In the genomic region with DNA sequence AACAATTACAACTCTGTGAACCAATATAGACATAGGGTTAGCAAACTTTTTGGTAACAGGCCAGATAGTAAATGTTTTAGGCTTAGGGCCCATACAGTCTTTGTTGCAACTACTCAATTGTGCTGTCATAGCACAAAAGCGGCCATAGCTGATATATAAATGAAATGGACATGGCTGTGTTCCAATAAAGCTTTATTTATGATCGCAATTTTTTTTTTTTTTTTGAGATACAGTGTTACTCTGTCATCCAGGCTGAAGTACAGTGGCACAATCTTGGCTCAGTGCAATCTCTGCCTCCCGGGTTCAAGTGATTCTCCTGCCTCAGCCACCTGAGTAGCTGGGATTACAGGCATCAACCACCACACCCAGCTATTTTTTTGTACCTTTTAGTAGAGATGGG, we compare ENCODE assay signal across 18 cellular contexts. TPM values are rescaled to one million over a fixed set of nuclear protein-coding genes. Genes with fewer than 3 reads are reported as not detected.
A peak's percentile ranks its signal among the peaks of the same experiment; 100 is the strongest.
DNase-seq lines count a peak whose midpoint lies in the region; ATAC-seq, FAIRE-seq and TF ChIP-seq lines count a peak whose summit lies in the region.
"Had no signal": no experiment of that assay in that cellular context is flagged by ENCODE, and none has a peak within 500 bp of the region (broad histone marks: within the 10 kb centered on the region; RNA-seq: fewer than 3 reads in every experiment).

No MANE protein-coding gene starts in this region.

- in situ Hi-C loops in GM12878 (cut with MboI): no loop called here

- TF ChIP-seq POLR2A in A549 (IDR thresholded peaks at IDR 0.05; ENCODE audit: low read length) (no peak), GM12878 (IDR thresholded peaks at IDR 0.05; ENCODE audit: low read depth, low read length) (no peak)

- no peak for ATAC-seq in A549
- ATAC-seq in GM12878: no peak
- ATAC-seq: HepG2 had no signal

- H3K9me3 ChIP-seq in A549: no peaks in the 10 kb centered on the region
- H3K9me3 ChIP-seq in Karpas-422 (ENCODE audit: low read length): no peaks in the 10 kb centered on the region
- no peaks in the 10 kb centered on the region for H3K9me3 ChIP-seq in GM12878 (replicated peaks; ENCODE audit: control insufficient read depth, insufficient read depth, low read length)
- no peaks in the 10 kb centered on the region for H3K9me3 ChIP-seq in neutrophil
- H3K9me3 ChIP-seq: BE2C had no signal

- H3K27ac ChIP-seq in A549 (no peak overlapping the region), Karpas-422 (ENCODE audit: low read length) (no peak overlapping the region), GM12878 (ENCODE audit: control insufficient read depth, insufficient read depth) (no peak overlapping the region), neutrophil (peak overlapping the region; percentile 95)
- H3K27ac ChIP-seq: C4-2B had no signal

- POLR2A ChIA-PET in A549 (lab: Yijun Ruan, JAX): no interaction called here
- POLR2A ChIA-PET in GM12878 (lab: Charles Lee): no interaction called here

- TF ChIP-seq CTCF in A549 (IDR thresholded peaks at IDR 0.05): no peak
- TF ChIP-seq CTCF in GM12878 (IDR thresholded peaks at IDR 0.05 in 2 of 3, conservative IDR thresholded peaks at IDR 0.05 in 1 of 3; ENCODE audit: control insufficient read depth in 2 of 3, extremely low read depth in 1 of 3, insufficient read depth in 1 of 3, low read depth in 3 of 3, low read length in 3 of 3): no peak
- no peak for TF ChIP-seq CTCF in neutrophil (IDR thresholded peaks at IDR 0.05)
- no peak for TF ChIP-seq CTCF in glutamatergic neuron (IDR thresholded peaks at IDR 0.05; ENCODE audit: partially characterized antibody, unreplicated experiment)

- no TSS peak for BruUV-seq in GM12878 (replicated peaks; lab: Mats Ljungman, UMichigan)

- H3K4me3 ChIP-seq in A549 (no peak overlapping the region), Karpas-422 (ENCODE audit: low read length) (no peak overlapping the region), GM12878 (no peak overlapping the region), neutrophil (ENCODE audit: low read depth in 1 of 2, low read length in 1 of 2) (no peak overlapping the region)

- H3K4me2 ChIP-seq in A549: no peak overlapping the region
- peak overlapping the region; percentile 41 for H3K4me2 ChIP-seq in Karpas-422 (ENCODE audit: low read depth, low read length, poor library complexity, severe bottlenecking)
- no peak overlapping the region for H3K4me2 ChIP-seq in GM12878 (ENCODE audit: control insufficient read depth, insufficient read depth)

- DNase-seq in A549 (ENCODE audit: low read depth in 1 of 2, low spot score in 1 of 2): no peak
- no peak for DNase-seq in Karpas-422
- no peak for DNase-seq in GM12878 (ENCODE audit: low read depth, low spot score)
- no peak for DNase-seq in glutamatergic neuron
- no peak for DNase-seq in activated naive CD4-positive, alpha-beta T cell treated with Interleukin-2 at 50 U/mL for 16 hours
- DNase-seq in NCI-H1694 (lab: John Stamatoyannopoulos, UW): no peak
- DNase-seq: BE2C; CD4-positive, alpha-beta memory T cell; DMS79; EL; HCEC 1CT; HFFc6 had no signal

- CTCF ChIA-PET in A549 (lab: Yijun Ruan, JAX) (interaction anchor here (0.6 kb wide), 1 partner anchor 632 kb away, joined by 5 read pairs; no protein-coding TSS in a partner anchor), GM12878 (lab: Yijun Ruan, JAX) (no interaction called here)

- H3K27me3 ChIP-seq in Karpas-422 (ENCODE audit: low read length) (no peaks in the 10 kb centered on the region), GM12878 (replicated peaks in 1 of 2; ENCODE audit: control insufficient read depth in 2 of 2, insufficient read depth in 2 of 2, low read length in 1 of 2) (no peaks in the 10 kb centered on the region), neutrophil (no peaks in the 10 kb centered on the region)
- H3K27me3 ChIP-seq: BE2C had no signal

- H2AFZ ChIP-seq in Karpas-422 (ENCODE audit: low read length) (no peak overlapping the region), GM12878 (ENCODE audit: control insufficient read depth, low read depth, low read length) (no peak overlapping the region)

- H3K9me2 ChIP-seq in Karpas-422 (replicated peaks; ENCODE audit: insufficient read depth, low read length): no peaks in the 10 kb centered on the region

- no peaks in the 10 kb centered on the region for H3K9me3 Mint-ChIP-seq in glutamatergic neuron (ENCODE audit: unreplicated experiment)
- H3K9me3 Mint-ChIP-seq: CD4-positive, alpha-beta memory T cell; HFFc6 had no signal

- RAD21 ChIA-PET in GM12878 (lab: Charles Lee; ENCODE audit: unreplicated experiment): interaction anchor here (1.3 to 1.4 kb wide), 2 partner anchors 14 to 37 kb away, joined by 3 to 8 read pairs; no protein-coding TSS in a partner anchor

- H3K27me3 Mint-ChIP-seq in glutamatergic neuron (ENCODE audit: unreplicated experiment): peaks cover 4% of the 10 kb centered on the region
- H3K27me3 Mint-ChIP-seq: CD4-positive, alpha-beta memory T cell had no signal

- TF ChIP-seq RAD21 in A549 (conservative IDR thresholded peaks at IDR 0.05 in 1 of 2, IDR thresholded peaks at IDR 0.05 in 1 of 2): no peak
- TF ChIP-seq RAD21 in GM12878 (IDR thresholded peaks at IDR 0.05; ENCODE audit: insufficient read depth, low read depth, low read length): no peak

- H3K4me1 Mint-ChIP-seq in glutamatergic neuron (ENCODE audit: low read depth, unreplicated experiment): peaks cover 32% of the 10 kb centered on the region

- no peaks in the 10 kb centered on the region for H3K36me3 Mint-ChIP-seq in glutamatergic neuron (ENCODE audit: unreplicated experiment)

- no peak overlapping the region for H3K27ac Mint-ChIP-seq in glutamatergic neuron (ENCODE audit: unreplicated experiment)
- H3K27ac Mint-ChIP-seq: HFFc6 had no signal

- 9% methylated on average over 3 of the region's 3 CpGs for WGBS in A549 (ENCODE audit: missing lambda C conversion rate)
- 88% methylated on average over 3 of the region's 3 CpGs for WGBS in GM12878 (ENCODE audit: insufficient coverage, insufficient replicate concordance, low lambda C conversion rate, missing lambda C conversion rate)

- peaks cover 27% of the 10 kb centered on the region for H3K79me2 ChIP-seq in Karpas-422 (ENCODE audit: low read length)
- no peaks in the 10 kb centered on the region for H3K79me2 ChIP-seq in GM12878 (ENCODE audit: control insufficient read depth, insufficient read depth, low read length)

- H3K4me1 ChIP-seq in A549 (no peaks in the 10 kb centered on the region), Karpas-422 (ENCODE audit: low read length) (peaks cover 70% of the 10 kb centered on the region), GM12878 (ENCODE audit: control insufficient read depth, insufficient read depth, low read length) (peaks cover 4% of the 10 kb centered on the region), neutrophil (ENCODE audit: control insufficient read depth in 1 of 2, insufficient read depth in 1 of 2, low read depth in 1 of 2, low read length in 1 of 2) (peaks cover 53 to 67% of the 10 kb centered on the region in 2 experiments)

- H3K4me3 Mint-ChIP-seq in glutamatergic neuron (ENCODE audit: unreplicated experiment): no peak overlapping the region
- H3K4me3 Mint-ChIP-seq: CD4-positive, alpha-beta memory T cell; HFFc6 had no signal

- intact Hi-C loops in GM12878 (cut with micrococcal nuclease; ENCODE audit: unreplicated experiment): loop anchor here (5.0 kb wide), 1 partner anchor 152 kb away; no protein-coding TSS in a partner anchor

- SMC1A ChIA-PET in GM12878 (lab: Charles Lee; ENCODE audit: uncharacterized antibody, unreplicated experiment): interaction anchor here (1.1 to 1.5 kb wide), 3 partner anchors 82 to 153 kb away, joined by 3 to 4 read pairs (median 3); no protein-coding TSS in a partner anchor

- FAIRE-seq in A549 (lab: Jason Lieb, UNC): no peak
- FAIRE-seq in GM12878 (lab: Jason Lieb, UNC): no peak
- FAIRE-seq: A204.1, G401.6, HepG2, HTR-8/SVneo had no signal

- H3K36me3 ChIP-seq in Karpas-422 (ENCODE audit: insufficient read depth, low read length) (no peaks in the 10 kb centered on the region), GM12878 (ENCODE audit: control insufficient read depth in 2 of 2, insufficient read depth in 2 of 2, low read length in 1 of 2) (peaks cover 0 to 2% of the 10 kb centered on the region in 2 experiments; a peak in 2 of 4 replicates), neutrophil (no peaks in the 10 kb centered on the region)
- H3K36me3 ChIP-seq: BE2C had no signal

- no peaks in the 10 kb centered on the region for H4K20me1 ChIP-seq in Karpas-422 (ENCODE audit: insufficient read depth, low read depth, low read length)
- no peaks in the 10 kb centered on the region for H4K20me1 ChIP-seq in GM12878 (ENCODE audit: control insufficient read depth, insufficient read depth)

- no peak for TF ChIP-seq EP300 in A549 (IDR thresholded peaks at IDR 0.05)
- no peak for TF ChIP-seq EP300 in GM12878 (IDR thresholded peaks at IDR 0.05; ENCODE audit: borderline replicate concordance in 1 of 2, control insufficient read depth in 1 of 2, low read depth in 2 of 2, low read length in 2 of 2)

- H3K9ac ChIP-seq in Karpas-422 (ENCODE audit: low read length) (no peak overlapping the region), GM12878 (ENCODE audit: control insufficient read depth, insufficient read depth, low read length) (no peak overlapping the region)

RNA-seq across cellular contexts. Expression of gene XYLT1, which starts 16.4 kb away (rescaled TPM):
- polyA plus RNA-seq in A549 (2011; rRNA removed): 0.78 and 1.1 TPM in 2 replicates
- 0.51 and 0.91 TPM in 2 replicates for polyA plus RNA-seq in A549 (2012; cell fraction: cytosol; rRNA removed)
- 0.55 and 0.67 TPM in 2 replicates for polyA plus RNA-seq in A549 (2012; cell fraction: nucleus; rRNA removed)
- 0.84 to 0.88 TPM (median 0.88 TPM) in 3 replicates for polyA plus RNA-seq in A549 (2017; fragmentation: RNase III; extraction: RNeasy Plus Mini Kit Qiagen cat#74134 plus additional on column Dnase treatment)
- polyA minus RNA-seq in A549 (2011; rRNA and poly(A)+ RNA removed): 4.1 and 4.7 TPM in 2 replicates
- 11.8 and 12.2 TPM in 2 replicates for total RNA-seq in Karpas-422 (2014; rRNA removed; shearing (Covaris generic); ENCODE audit: low replicate concordance)
- total RNA-seq in GM12878 (2013; cell fraction: nucleolus; rRNA removed): 112 and 126 TPM in 2 replicates
- total RNA-seq in GM12878 (2014; rRNA removed): 5.6 and 7.1 TPM in 2 replicates
- 7.7 and 7.8 TPM in 2 replicates for total RNA-seq in GM12878 (2014; rRNA removed; fragmentation: Illumina TruSeq; extraction: Trizol)
- total RNA-seq in GM12878 (2021): 13.2 and 14.8 TPM in 2 replicates
- polyA plus RNA-seq in GM12878 (2011; ENCODE audit: low read depth): 3.0 TPM
- 5.4 and 6.8 TPM in 2 replicates for polyA plus RNA-seq in GM12878 (2011; rRNA removed)
- polyA plus RNA-seq in GM12878 (2011; cell fraction: cytosol; rRNA removed): 7.2 and 8.6 TPM in 2 replicates
- 12.2 and 13.9 TPM in 2 replicates for polyA plus RNA-seq in GM12878 (2011; cell fraction: nucleus; rRNA removed)
- polyA plus RNA-seq in GM12878 (2012): 2.4 and 4.1 TPM in 2 replicates
- 5.8 and 6.9 TPM in 2 replicates for polyA plus RNA-seq in GM12878 (2014; fragmentation: Illumina TruSeq; extraction: Trizol)
- 1 to 10 TPM in 1 of 2 experiments, under 1 TPM in 1; 0.88 to 1.1 TPM for polyA plus RNA-seq in GM12878 (2014; fragmentation: Nextera tagmentation; extraction: Ambion mirVana)
- 4.9 and 5.0 TPM in 2 replicates for polyA plus RNA-seq in GM12878 (2014; rRNA removed)
- 1 to 10 TPM; 2.9 to 3.2 TPM for polyA plus RNA-seq in GM12878 (2016; fragmentation: Nextera tagmentation; extraction: Ambion mirVana)
- polyA minus RNA-seq in GM12878 (2011; rRNA and poly(A)+ RNA removed): 32.4 and 49.0 TPM in 2 replicates
- polyA minus RNA-seq in GM12878 (2011; cell fraction: cytosol; rRNA and poly(A)+ RNA removed): 8.1 and 8.3 TPM in 2 replicates
- 29.5 and 43.6 TPM in 2 replicates for polyA minus RNA-seq in GM12878 (2011; cell fraction: nucleus; rRNA and poly(A)+ RNA removed)
- 18.4 TPM for total RNA-seq in glutamatergic neuron (ENCODE audit: unreplicated experiment)
- total RNA-seq: HepG2 had no signal
- polyA plus RNA-seq: HepG2 had no signal
